Comparison of ENCODE assay signal across 8 cellular contexts in genomic region chr17:57243171-57243622, GRCh38. TPM values are rescaled to one million over a fixed set of nuclear protein-coding genes. Genes with fewer than 3 reads are reported as not detected.
A peak's percentile ranks its signal among the peaks of the same experiment; 100 is the strongest.
DNase-seq lines count a peak whose midpoint lies in the region; ATAC-seq and TF ChIP-seq lines count a peak whose summit lies in the region.

No MANE protein-coding gene starts in this region.

- H3K36me3 Mint-ChIP-seq in progenitor cell of endocrine pancreas (ENCODE audit: insufficient read depth), result no peaks in the 10 kb centered on the region

- H3K4me1 Mint-ChIP-seq in progenitor cell of endocrine pancreas (ENCODE audit: low read depth), result no peaks in the 10 kb centered on the region

- DNase-seq in EL, result peak; percentile 68
- DNase-seq in HuH-7.5 (ENCODE audit: low spot score), result peak; percentile 68
- peak; percentile 42 for DNase-seq in SHP77 treated with DMSO at 0.1 percent for 48 hours (lab: John Stamatoyannopoulos, UW)
- peak; percentile 90 for DNase-seq in activated effector memory CD4-positive, alpha-beta T cell treated with anti-CD3 and anti-CD28 coated beads, Interleukin-2, amount 50 U/mL, for 16 hours
- DNase-seq in globus pallidus (ENCODE audit: low spot score), result peak; percentile 52
- peak; percentile 52 for DNase-seq in progenitor cell of endocrine pancreas (ENCODE audit: low spot score, unreplicated experiment)
- peak; percentile 56 to 58 for DNase-seq in uterus

- no peak overlapping the region for H3K27ac ChIP-seq in uterus

- H3K36me3 ChIP-seq in uterus, result no peaks in the 10 kb centered on the region

- H3K27ac Mint-ChIP-seq in progenitor cell of endocrine pancreas, result peak overlapping the region; percentile 72

- peaks cover under 1% of the 10 kb centered on the region for H3K9me3 Mint-ChIP-seq in progenitor cell of endocrine pancreas (ENCODE audit: low read depth)

- peaks cover 17% of the 10 kb centered on the region for H3K27me3 Mint-ChIP-seq in progenitor cell of endocrine pancreas

- H3K4me1 ChIP-seq in uterus, result no peaks in the 10 kb centered on the region

- H3K9me3 ChIP-seq in uterus, result no peaks in the 10 kb centered on the region

- H3K27me3 ChIP-seq in uterus, result no peaks in the 10 kb centered on the region

- H3K4me3 Mint-ChIP-seq in progenitor cell of endocrine pancreas (ENCODE audit: low read depth), result no peak overlapping the region

- no peak overlapping the region for H3K4me3 ChIP-seq in uterus

- no peak for ATAC-seq in HG03139 (IDR thresholded peaks at IDR 0.05; ENCODE audit: unreplicated experiment)

- TF ChIP-seq CTCF in progenitor cell of endocrine pancreas (IDR thresholded peaks at IDR 0.05; ENCODE audit: unreplicated experiment) (peak; percentile 99), uterus (IDR thresholded peaks at IDR 0.05) (peak; percentile 90 to 97 (median 94))

- intact Hi-C loops in uterus (cut with DNase I; ENCODE audit: low total_unique reads), result loop anchor here (10.0 kb wide), 1 partner anchor 592 kb away; no protein-coding TSS in a partner anchor

- TF ChIP-seq POLR2A in uterus (IDR thresholded peaks at IDR 0.05), result no peak

RNA-seq across cellular contexts. Expression of gene MSI2, which starts 13.1 kb away (rescaled TPM):
- 161 and 164 TPM in 2 replicates for total RNA-seq in progenitor cell of endocrine pancreas
- 10 to 100 TPM; 13.2 to 60.8 (median 44.5) TPM for total RNA-seq in uterus
